In the genomic region with DNA sequence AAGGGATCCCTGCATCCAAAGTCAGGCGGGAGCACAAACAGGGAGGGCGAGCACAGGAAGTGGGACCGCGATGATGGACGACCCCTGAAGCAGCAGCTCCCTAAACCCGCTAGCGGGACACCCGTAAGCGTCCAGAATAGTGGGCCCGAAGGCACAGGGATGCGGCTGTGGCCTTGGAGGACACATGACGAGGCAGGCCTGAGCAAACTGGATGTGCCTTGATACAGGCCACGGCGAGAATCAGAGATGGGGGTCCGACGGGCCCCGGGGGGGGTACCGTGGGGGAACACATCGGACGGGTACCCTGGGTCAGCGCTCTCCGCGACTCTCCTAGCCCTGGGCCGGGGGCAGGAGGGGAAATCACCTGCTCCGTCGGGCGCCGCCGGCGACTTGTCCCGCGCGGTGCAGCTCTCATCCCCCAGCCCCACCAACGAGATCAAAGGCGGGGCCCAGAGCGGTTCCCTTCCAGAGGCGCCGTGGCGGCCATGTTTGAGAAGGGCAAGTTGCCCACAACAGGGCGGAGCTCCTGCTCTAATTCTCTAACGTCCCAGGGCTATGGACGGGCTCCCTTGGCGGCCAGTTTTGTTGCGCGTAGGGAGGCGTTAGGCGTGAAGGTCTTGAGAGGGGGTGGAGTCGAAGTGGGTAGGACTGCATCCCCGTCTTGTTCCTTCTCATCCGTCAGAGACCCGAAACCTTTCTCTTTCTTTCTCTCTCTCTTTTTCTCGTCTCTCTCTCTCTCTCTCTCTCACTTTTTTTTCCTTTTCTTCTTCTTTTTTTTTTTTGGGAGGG, we compare ENCODE assay signal across 8 cellular contexts. TPM values are rescaled to one million over a fixed set of nuclear protein-coding genes. Genes with fewer than 3 reads are reported as not detected.
DNase-seq lines count a peak whose midpoint lies in the region; ATAC-seq lines count a peak whose summit lies in the region.

A gene with protein sequence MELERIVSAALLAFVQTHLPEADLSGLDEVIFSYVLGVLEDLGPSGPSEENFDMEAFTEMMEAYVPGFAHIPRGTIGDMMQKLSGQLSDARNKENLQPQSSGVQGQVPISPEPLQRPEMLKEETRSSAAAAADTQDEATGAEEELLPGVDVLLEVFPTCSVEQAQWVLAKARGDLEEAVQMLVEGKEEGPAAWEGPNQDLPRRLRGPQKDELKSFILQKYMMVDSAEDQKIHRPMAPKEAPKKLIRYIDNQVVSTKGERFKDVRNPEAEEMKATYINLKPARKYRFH (minus strand): TSS at position 413 of the 789 bp plus-strand sequence. CDS start 7,386 bp downstream, outside the sequence.

- ATAC-seq in GM19351 (IDR thresholded peaks at IDR 0.05; ENCODE audit: unreplicated experiment) = peak; percentile 84
- peak; percentile 79 for ATAC-seq in HG03521 (IDR thresholded peaks at IDR 0.05; ENCODE audit: unreplicated experiment)
- ATAC-seq in left lobe of liver = peak; percentile 90

- DNase-seq in C1 segment of cervical spinal cord (lab: John Stamatoyannopoulos, UW) (peak; percentile 51 to 96 (median 92)), NCI-H748 (lab: John Stamatoyannopoulos, UW; ENCODE audit: unreplicated experiment) (peak; percentile 94), cortex of kidney (lab: John Stamatoyannopoulos, UW) (peak; percentile 29), left lobe of liver (ENCODE audit: low spot score) (peak; percentile 97)
- DNase-seq in activated CD4-positive, alpha-beta T cell treated with anti-CD3 and anti-CD28 coated beads, Interleukin-2, amount 50 U/mL, for 1 hour = peak; percentile 96
- peak; percentile 86 for DNase-seq in stimulated activated CD4-positive, alpha-beta T cell treated with anti-CD3 and anti-CD28 coated beads, Interleukin-2, amount 100 ng/mL, for 4 hours (ENCODE audit: low read depth)

RNA-seq across cellular contexts. Expression of the gene that starts here (rescaled TPM):
- total RNA-seq in left lobe of liver = 23.4 TPM

Comparison
In these comparisons a context has a peak if more than half of its experiments do, and no peak if none do; other contexts are left out.
1. Peak in every context shown above with its lines: DNase-seq and ATAC-seq.
2. DNase-seq: peak in every context shown above with its lines; median percentile 97 in left lobe of liver; 96 in activated CD4-positive, alpha-beta T cell treated with anti-CD3 and anti-CD28 coated beads, Interleukin-2, amount 50 U/mL, for 1 hour; 94 in NCI-H748; 92 in C1 segment of cervical spinal cord; 86 in stimulated activated CD4-positive, alpha-beta T cell treated with anti-CD3 and anti-CD28 coated beads, Interleukin-2, amount 100 ng/mL, for 4 hours; 29 in cortex of kidney.